11 cellular contexts compared by ENCODE assay signal in genomic region chr7:106959753-106960152, GRCh38.
DNase-seq lines count a peak whose midpoint lies in the region; ATAC-seq and TF ChIP-seq lines count a peak whose summit lies in the region.
"Had no signal": no experiment of that assay in that cellular context is flagged by ENCODE, and none has a peak within 500 bp of the region (broad histone marks: within the 10 kb centered on the region; RNA-seq: fewer than 3 reads in every experiment).

No MANE protein-coding gene starts in this region.

- no peak overlapping the region for H3K4me3 Mint-ChIP-seq in activated CD4-positive, alpha-beta T cell treated with anti-CD3 and anti-CD28 coated beads for 36 hours
- H3K4me3 Mint-ChIP-seq in progenitor cell of endocrine pancreas (ENCODE audit: low read depth), result no peak overlapping the region

- WGBS in stomach, 5 donors, result 25 to 43% (median 29%) methylated on average over 2 of the region's 2 CpGs

- in situ Hi-C loops in astrocyte of the spinal cord (cut with HindIII; ENCODE audit: low sequenced_read_pairs), result no loop called here

- H3K9me3 ChIP-seq in stomach, result no peaks in the 10 kb centered on the region

- ATAC-seq in activated CD4-positive, alpha-beta T cell treated with anti-CD3 and anti-CD28 coated beads for 36 hours, result no peak
- peak; percentile 58 for ATAC-seq in HG02973 (IDR thresholded peaks at IDR 0.05; ENCODE audit: unreplicated experiment)
- ATAC-seq in GM18909 (IDR thresholded peaks at IDR 0.05; ENCODE audit: poor library complexity, unreplicated experiment), result no peak

- no peaks in the 10 kb centered on the region for H3K36me3 ChIP-seq in stomach

- no peaks in the 10 kb centered on the region for H3K27me3 Mint-ChIP-seq in activated CD4-positive, alpha-beta T cell treated with anti-CD3 and anti-CD28 coated beads for 36 hours
- H3K27me3 Mint-ChIP-seq in progenitor cell of endocrine pancreas, result no peaks in the 10 kb centered on the region

- TF ChIP-seq CTCF in astrocyte of the spinal cord (IDR thresholded peaks at IDR 0.05; ENCODE audit: low read depth, low read length), result peak; percentile 32
- peak; percentile 50 for TF ChIP-seq CTCF in progenitor cell of endocrine pancreas (IDR thresholded peaks at IDR 0.05; ENCODE audit: unreplicated experiment)
- TF ChIP-seq CTCF in stomach (IDR thresholded peaks at IDR 0.05), result no peak

- CTCF ChIA-PET in activated CD4-positive, alpha-beta T cell treated with anti-CD3 and anti-CD28 coated beads for 36 hours (lab: Charles Lee), result interaction anchor here (0.6 to 1.5 kb wide), 3 partner anchors 13 to 167 kb away, joined by 3 to 5 read pairs (median 3); no protein-coding TSS in a partner anchor

- TF ChIP-seq EP300 in stomach (IDR thresholded peaks at IDR 0.05), result no peak

- no peak overlapping the region for H3K27ac ChIP-seq in stomach
- H3K27ac ChIP-seq: parathyroid adenoma, RWPE1 had no signal

- POLR2A ChIA-PET in activated CD4-positive, alpha-beta T cell treated with anti-CD3 and anti-CD28 coated beads for 36 hours (lab: Charles Lee), result no interaction called here

- H3K4me3 ChIP-seq in astrocyte of the spinal cord (ENCODE audit: low read depth, low read length), result no peak overlapping the region
- no peak overlapping the region for H3K4me3 ChIP-seq in stomach

- H3K27ac Mint-ChIP-seq in activated CD4-positive, alpha-beta T cell treated with anti-CD3 and anti-CD28 coated beads for 36 hours, result no peak overlapping the region
- no peak overlapping the region for H3K27ac Mint-ChIP-seq in progenitor cell of endocrine pancreas

- intact Hi-C loops in activated CD4-positive, alpha-beta T cell treated with anti-CD3 and anti-CD28 coated beads for 36 hours (cut with DNase I, micrococcal nuclease), result no loop called here
- intact Hi-C loops in stomach (cut with DNase I; ENCODE audit: low total_unique reads), result loop anchor here (10.0 kb wide), 1 partner anchor 185 kb away; no protein-coding TSS in a partner anchor

- H3K4me1 Mint-ChIP-seq in activated CD4-positive, alpha-beta T cell treated with anti-CD3 and anti-CD28 coated beads for 36 hours, result no peaks in the 10 kb centered on the region
- no peaks in the 10 kb centered on the region for H3K4me1 Mint-ChIP-seq in progenitor cell of endocrine pancreas (ENCODE audit: low read depth)

- no peaks in the 10 kb centered on the region for H3K27me3 ChIP-seq in stomach

- no peaks in the 10 kb centered on the region for H3K9me3 Mint-ChIP-seq in activated CD4-positive, alpha-beta T cell treated with anti-CD3 and anti-CD28 coated beads for 36 hours (ENCODE audit: low read depth)
- H3K9me3 Mint-ChIP-seq in progenitor cell of endocrine pancreas (ENCODE audit: low read depth), result no peaks in the 10 kb centered on the region

- H3K4me1 ChIP-seq in stomach, result no peaks in the 10 kb centered on the region

- H3K36me3 Mint-ChIP-seq in activated CD4-positive, alpha-beta T cell treated with anti-CD3 and anti-CD28 coated beads for 36 hours (ENCODE audit: low read depth), result peaks cover 2% of the 10 kb centered on the region
- H3K36me3 Mint-ChIP-seq in progenitor cell of endocrine pancreas (ENCODE audit: insufficient read depth), result no peaks in the 10 kb centered on the region

- TF ChIP-seq POLR2A in stomach (IDR thresholded peaks at IDR 0.05), result no peak

- DNase-seq in activated CD4-positive, alpha-beta T cell treated with anti-CD3 and anti-CD28 coated beads for 36 hours, result peak; percentile 31
- DNase-seq in activated CD4-positive, alpha-beta T cell treated with anti-CD3 and anti-CD28 coated beads for 4 hours, result no peak
- DNase-seq in astrocyte of the spinal cord (ENCODE audit: low read depth, low spot score) (no peak), progenitor cell of endocrine pancreas (ENCODE audit: low spot score, unreplicated experiment) (peak; percentile 15), stomach (no peak), foreskin melanocyte (no peak)
- DNase-seq: KG1 had no signal

Comparison
In these comparisons a context has a peak if more than half of its experiments do, and no peak if none do; other contexts are left out.
1. DNase-seq: peak in activated CD4-positive, alpha-beta T cell treated with anti-CD3 and anti-CD28 coated beads for 36 hours (single experiment) and progenitor cell of endocrine pancreas (single experiment); none in activated CD4-positive, alpha-beta T cell treated with anti-CD3 and anti-CD28 coated beads for 4 hours (0 of 2), astrocyte of the spinal cord (single experiment), stomach (single experiment) and foreskin melanocyte (single experiment).
2. CTCF ChIP-seq: peak in astrocyte of the spinal cord (single experiment) and progenitor cell of endocrine pancreas (single experiment); none in stomach (0 of 7).